ENCODE assay signal across 8 cellular contexts in the genomic region with DNA sequence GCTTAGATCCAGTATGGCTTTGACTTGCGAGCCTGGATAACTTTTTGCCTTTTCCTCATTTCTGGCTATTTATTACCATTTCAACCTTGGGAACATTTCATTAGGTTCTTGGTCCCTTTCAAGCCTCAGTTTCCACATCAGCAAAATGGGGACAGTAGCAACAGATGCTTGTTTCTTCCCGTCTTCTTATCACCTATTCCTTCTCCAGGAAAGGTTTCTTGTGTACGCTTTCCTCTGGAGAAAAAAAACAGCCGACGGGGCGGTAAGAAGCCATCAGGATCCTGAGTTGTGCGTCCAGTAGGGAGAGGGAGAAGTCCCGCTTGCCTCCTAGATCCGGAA. TPM values are rescaled to one million over a fixed set of nuclear protein-coding genes. Genes with fewer than 3 reads are reported as not detected.
A peak's percentile ranks its signal among the peaks of the same experiment; 100 is the strongest.
DNase-seq lines count a peak whose midpoint lies in the region; ATAC-seq and TF ChIP-seq lines count a peak whose summit lies in the region.

No MANE protein-coding gene starts in this region.

- H3K4me3 Mint-ChIP-seq in nephron = peak overlapping the region; percentile 81 to 82 (median 81)

- DNase-seq in MG63 = no peak
- no peak for DNase-seq in OCI-M1 (lab: John Stamatoyannopoulos, UW)
- no peak for DNase-seq in sciatic nerve (ENCODE audit: low spot score)
- DNase-seq in NCI-H1930 (lab: John Stamatoyannopoulos, UW) = no peak

- H3K4me2 ChIP-seq in BLaER1 = peak overlapping the region; percentile 87

- H3K4me1 ChIP-seq in BLaER1 (peaks cover 61% of the 10 kb centered on the region), duodenal mucosa (ENCODE audit: control insufficient read depth in 1 of 2, insufficient read depth in 2 of 2, low read length in 2 of 2) (peaks cover 14 to 23% of the 10 kb centered on the region in 2 donors)

- ATAC-seq in GM18868 (IDR thresholded peaks at IDR 0.05; ENCODE audit: unreplicated experiment) (no peak), sciatic nerve (no peak)

- H3K27me3 Mint-ChIP-seq in nephron (ENCODE audit: low read depth) = peaks cover 8% of the 10 kb centered on the region

- peaks cover 60% of the 10 kb centered on the region for H3K4me1 Mint-ChIP-seq in nephron

- H3K9me3 ChIP-seq in BLaER1 (no peaks in the 10 kb centered on the region), MG63 (no peaks in the 10 kb centered on the region), duodenal mucosa (ENCODE audit: control insufficient read depth in 1 of 2, low read length in 2 of 2) (no peaks in the 10 kb centered on the region)

- H3K27me3 ChIP-seq in BLaER1 (no peaks in the 10 kb centered on the region), MG63 (no peaks in the 10 kb centered on the region), duodenal mucosa (ENCODE audit: control insufficient read depth in 1 of 2, insufficient read depth in 2 of 2, low read length in 2 of 2) (no peaks in the 10 kb centered on the region)

- intact Hi-C loops in sciatic nerve (cut with DNase I) = no loop called here

- peak overlapping the region; percentile 84 for H3K27ac ChIP-seq in BLaER1
- H3K27ac ChIP-seq in duodenal mucosa (ENCODE audit: low read depth, low read length) = peak overlapping the region; percentile 39

- no peak for TF ChIP-seq CTCF in nephron (IDR thresholded peaks at IDR 0.05; ENCODE audit: unreplicated experiment in 3 of 3)

- peak overlapping the region; percentile 64 to 88 (median 85) for H3K27ac Mint-ChIP-seq in nephron

- H3K9ac ChIP-seq in BLaER1 = peak overlapping the region; percentile 84
- H3K9ac ChIP-seq in duodenal mucosa (ENCODE audit: low read depth in 1 of 2, low read length in 2 of 2) = peak overlapping the region; percentile 75 to 78

- H3K36me3 ChIP-seq in BLaER1 (no peaks in the 10 kb centered on the region), MG63 (no peaks in the 10 kb centered on the region), duodenal mucosa (ENCODE audit: control insufficient read depth in 1 of 2, insufficient read depth in 2 of 2, low read length in 2 of 2) (no peaks in the 10 kb centered on the region)

- no peaks in the 10 kb centered on the region for H3K9me3 Mint-ChIP-seq in nephron

- H3K4me3 ChIP-seq in BLaER1 = peak overlapping the region; percentile 92
- H3K4me3 ChIP-seq in MG63 = peak overlapping the region; percentile 46
- H3K4me3 ChIP-seq in duodenal mucosa (ENCODE audit: low read depth in 1 of 2, low read length in 2 of 2) = peak overlapping the region; percentile 77 to 80

- peaks cover 23% of the 10 kb centered on the region for H4K20me1 ChIP-seq in BLaER1

- H3K36me3 Mint-ChIP-seq in nephron (ENCODE audit: low read depth) = no peaks in the 10 kb centered on the region

RNA-seq across cellular contexts. Expression of gene SLC44A1, which starts 0.5 kb away (rescaled TPM):
- 13.3 and 26.6 TPM in 2 replicates for total RNA-seq in MG63 (2014; rRNA removed; shearing (Covaris generic); ENCODE audit: low replicate concordance)
- 82.2 TPM for total RNA-seq in sciatic nerve
